ENCODE assay signal across 13 cellular contexts in the genomic region with DNA sequence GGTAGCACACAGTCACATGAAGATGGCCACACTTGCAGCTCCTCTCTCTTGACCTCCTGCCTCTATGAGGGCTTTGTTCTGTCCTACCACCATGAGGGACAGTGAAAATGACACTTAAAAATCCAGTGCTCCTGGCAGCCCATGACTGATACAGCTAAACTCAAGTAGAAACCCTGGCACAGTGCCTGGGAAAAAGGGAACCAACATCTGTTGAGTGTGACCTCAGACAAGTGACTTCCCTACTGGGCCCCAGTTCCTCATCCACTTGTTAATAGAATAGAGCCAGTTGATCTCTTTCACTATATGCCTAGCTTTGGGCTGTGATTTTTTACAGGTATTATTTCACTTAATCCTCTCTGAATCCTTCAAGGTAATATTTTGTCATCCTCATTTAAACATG. TPM values are rescaled to one million over a fixed set of nuclear protein-coding genes. Genes with fewer than 3 reads are reported as not detected.
DNase-seq lines count a peak whose midpoint lies in the region; ATAC-seq, FAIRE-seq and TF ChIP-seq lines count a peak whose summit lies in the region.
"Had no signal": no experiment of that assay in that cellular context is flagged by ENCODE, and none has a peak within 500 bp of the region (broad histone marks: within the 10 kb centered on the region; RNA-seq: fewer than 3 reads in every experiment).

No MANE protein-coding gene starts in this region.

- no peak for TF ChIP-seq POLR2A in right lobe of liver (IDR thresholded peaks at IDR 0.05)
- no peak for TF ChIP-seq POLR2A in HepG2 (IDR thresholded peaks at IDR 0.05; ENCODE audit: insufficient read depth in 1 of 2, low read depth in 2 of 2, low read length in 2 of 2)

- FAIRE-seq in HepG2 (lab: Jason Lieb, UNC), result no peak
- FAIRE-seq: colon, H54 had no signal

- H3K4me2 ChIP-seq in HepG2 (ENCODE audit: low read depth, low read length), result no peak overlapping the region

- no peaks in the 10 kb centered on the region for H3K79me2 ChIP-seq in HepG2 (ENCODE audit: insufficient read depth, low read length)

- TF ChIP-seq EP300 in HepG2 (IDR thresholded peaks at IDR 0.05; ENCODE audit: low read depth in 2 of 2, low read length in 2 of 2) (no peak), HepG2 (CRISPR knock-in tag; IDR thresholded peaks at IDR 0.05; ENCODE audit: borderline replicate concordance) (no peak)

- no peaks in the 10 kb centered on the region for H4K20me1 ChIP-seq in HepG2 (ENCODE audit: insufficient read depth, low read length)

- TF ChIP-seq CTCF in right lobe of liver (IDR thresholded peaks at IDR 0.05) (no peak), HepG2 (CRISPR knock-in tag; IDR thresholded peaks at IDR 0.05) (no peak)

- no peak overlapping the region for H3K9ac ChIP-seq in HepG2 (ENCODE audit: insufficient read depth, low read depth, low read length)

- POLR2A ChIA-PET in HepG2 (lab: Yijun Ruan, JAX), result no interaction called here

- H3K27me3 ChIP-seq in right lobe of liver, result no peaks in the 10 kb centered on the region
- H3K27me3 ChIP-seq in HepG2 (ENCODE audit: control insufficient read depth in 1 of 2, insufficient read depth in 2 of 2, low read length in 2 of 2), result no peaks in the 10 kb centered on the region
- no peaks in the 10 kb centered on the region for H3K27me3 ChIP-seq in SJCRH30
- H3K27me3 ChIP-seq: SJSA1 had no signal

- no peak overlapping the region for H3K27ac ChIP-seq in right lobe of liver
- no peak overlapping the region for H3K27ac ChIP-seq in HepG2 (ENCODE audit: extremely low read length, insufficient read depth, low read length)
- H3K27ac ChIP-seq in SJCRH30, result no peak overlapping the region
- H3K27ac ChIP-seq: SJSA1 had no signal

- CTCF ChIA-PET in HepG2 (lab: Yijun Ruan, JAX; ENCODE audit: low intra/inter-chr PET ratio, low total read pairs), result no interaction called here

- TF ChIP-seq RAD21 in HepG2 (CRISPR knock-in tag; IDR thresholded peaks at IDR 0.05), result no peak

- H3K9me3 ChIP-seq in right lobe of liver, result no peaks in the 10 kb centered on the region
- no peaks in the 10 kb centered on the region for H3K9me3 ChIP-seq in HepG2 (ENCODE audit: low read length)
- no peaks in the 10 kb centered on the region for H3K9me3 ChIP-seq in SJCRH30 (replicated peaks)
- H3K9me3 ChIP-seq: SJSA1 had no signal

- ATAC-seq in right lobe of liver, result peak; percentile 61 to 82 (median 69)
- no peak for ATAC-seq in HepG2
- peak; percentile 42 for ATAC-seq in left lobe of liver
- ATAC-seq in HG02798 (IDR thresholded peaks at IDR 0.05; ENCODE audit: poor library complexity, unreplicated experiment), result no peak

- no peak overlapping the region for H2AFZ ChIP-seq in HepG2 (ENCODE audit: low read length)

- H3K4me1 ChIP-seq in right lobe of liver (no peaks in the 10 kb centered on the region), HepG2 (ENCODE audit: insufficient read depth, low read length) (no peaks in the 10 kb centered on the region), SJCRH30 (peaks cover 7% of the 10 kb centered on the region)
- H3K4me1 ChIP-seq: SJSA1 had no signal

- in situ Hi-C loops in HepG2 (cut with HindIII; ENCODE audit: extremely low pct_ligation_motif_present, low pct_unique_long_range_greater_than_20kb), result no loop called here

- H3K4me3 ChIP-seq in right lobe of liver (no peak overlapping the region), HepG2 (replicated peaks in 1 of 3; ENCODE audit: insufficient read depth in 1 of 3, low read depth in 2 of 3, low read length in 3 of 3) (no peak overlapping the region), SJCRH30 (no peak overlapping the region)
- H3K4me3 ChIP-seq: SJSA1 had no signal

- BruUV-seq in HepG2 (replicated peaks; lab: Mats Ljungman, UMichigan), result no TSS peak

- H3K36me3 ChIP-seq in right lobe of liver (no peaks in the 10 kb centered on the region), HepG2 (replicated peaks in 1 of 2; ENCODE audit: control insufficient read depth in 1 of 2, insufficient read depth in 2 of 2, low read length in 2 of 2) (no peaks in the 10 kb centered on the region), SJCRH30 (no peaks in the 10 kb centered on the region)
- H3K36me3 ChIP-seq: SJSA1 had no signal

- intact Hi-C loops in right lobe of liver (cut with DNase I), result no loop called here
- intact Hi-C loops in HepG2 (cut with micrococcal nuclease; ENCODE audit: unreplicated experiment), result no loop called here

- peak in 2 of 3 donors; percentile 36 to 60 for DNase-seq in right lobe of liver
- DNase-seq in HepG2 (ENCODE audit: low spot score), result no peak
- DNase-seq in SJCRH30, result peak; percentile 66 to 80
- peak; percentile 48 for DNase-seq in left lobe of liver (ENCODE audit: low spot score)
- no peak for DNase-seq in HCEC 1CT
- DNase-seq in activated CD4-positive, alpha-beta T cell treated with anti-CD3 and anti-CD28 coated beads, Interleukin-2, amount 50 U/mL, for 48 hours, result no peak
- DNase-seq in NCI-H146 treated with DMSO at 0.1 percent for 48 hours (lab: John Stamatoyannopoulos, UW; ENCODE audit: unreplicated experiment), result no peak
- DNase-seq: ACHN; activated T-cell treated with anti-CD3 and anti-CD28 coated beads, Interleukin-2, amount 50 U/mL, for 48 hours had no signal

TF ChIP-seq in HepG2, 621 proteins besides CTCF, POLR2A, EP300 and RAD21:
- TF ChIP-seq SMAD3 (CRISPR knock-in tag; IDR thresholded peaks at IDR 0.05) (no peak), NFIC (IDR thresholded peaks at IDR 0.05; ENCODE audit: low read length) (no peak), MXD4 (CRISPR knock-in tag; IDR thresholded peaks at IDR 0.05) (no peak), MIXL1 (CRISPR knock-in tag; IDR thresholded peaks at IDR 0.05) (no peak), PAF1 (CRISPR knock-in tag; IDR thresholded peaks at IDR 0.05) (no peak), ZBTB38 (CRISPR knock-in tag; IDR thresholded peaks at IDR 0.05) (no peak), RFX3 (CRISPR knock-in tag; IDR thresholded peaks at IDR 0.05) (no peak), SIX1 (CRISPR knock-in tag; IDR thresholded peaks at IDR 0.05; ENCODE audit: borderline replicate concordance) (no peak), ZNF552 (CRISPR knock-in tag; IDR thresholded peaks at IDR 0.05; ENCODE audit: borderline replicate concordance) (no peak), ZNF484 (CRISPR knock-in tag; IDR thresholded peaks at IDR 0.05; ENCODE audit: borderline replicate concordance, low read depth) (no peak), TCF7L2 (IDR thresholded peaks at IDR 0.05; ENCODE audit: low read depth, low read length) (no peak)
- TF ChIP-seq, protein P1, sequence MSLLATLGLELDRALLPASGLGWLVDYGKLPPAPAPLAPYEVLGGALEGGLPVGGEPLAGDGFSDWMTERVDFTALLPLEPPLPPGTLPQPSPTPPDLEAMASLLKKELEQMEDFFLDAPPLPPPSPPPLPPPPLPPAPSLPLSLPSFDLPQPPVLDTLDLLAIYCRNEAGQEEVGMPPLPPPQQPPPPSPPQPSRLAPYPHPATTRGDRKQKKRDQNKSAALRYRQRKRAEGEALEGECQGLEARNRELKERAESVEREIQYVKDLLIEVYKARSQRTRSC (CRISPR knock-in tag; IDR thresholded peaks at IDR 0.05; ENCODE audit: low read depth), result no peak
- TF ChIP-seq, protein P2, sequence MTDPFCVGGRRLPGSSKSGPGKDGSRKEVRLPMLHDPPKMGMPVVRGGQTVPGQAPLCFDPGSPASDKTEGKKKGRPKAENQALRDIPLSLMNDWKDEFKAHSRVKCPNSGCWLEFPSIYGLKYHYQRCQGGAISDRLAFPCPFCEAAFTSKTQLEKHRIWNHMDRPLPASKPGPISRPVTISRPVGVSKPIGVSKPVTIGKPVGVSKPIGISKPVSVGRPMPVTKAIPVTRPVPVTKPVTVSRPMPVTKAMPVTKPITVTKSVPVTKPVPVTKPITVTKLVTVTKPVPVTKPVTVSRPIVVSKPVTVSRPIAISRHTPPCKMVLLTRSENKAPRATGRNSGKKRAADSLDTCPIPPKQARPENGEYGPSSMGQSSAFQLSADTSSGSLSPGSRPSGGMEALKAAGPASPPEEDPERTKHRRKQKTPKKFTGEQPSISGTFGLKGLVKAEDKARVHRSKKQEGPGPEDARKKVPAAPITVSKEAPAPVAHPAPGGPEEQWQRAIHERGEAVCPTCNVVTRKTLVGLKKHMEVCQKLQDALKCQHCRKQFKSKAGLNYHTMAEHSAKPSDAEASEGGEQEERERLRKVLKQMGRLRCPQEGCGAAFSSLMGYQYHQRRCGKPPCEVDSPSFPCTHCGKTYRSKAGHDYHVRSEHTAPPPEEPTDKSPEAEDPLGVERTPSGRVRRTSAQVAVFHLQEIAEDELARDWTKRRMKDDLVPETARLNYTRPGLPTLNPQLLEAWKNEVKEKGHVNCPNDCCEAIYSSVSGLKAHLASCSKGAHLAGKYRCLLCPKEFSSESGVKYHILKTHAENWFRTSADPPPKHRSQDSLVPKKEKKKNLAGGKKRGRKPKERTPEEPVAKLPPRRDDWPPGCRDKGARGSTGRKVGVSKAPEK (CRISPR knock-in tag; IDR thresholded peaks at IDR 0.05; ENCODE audit: borderline replicate concordance), result no peak

RNA-seq across cellular contexts. Expression of a gene that starts 4.8 kb away (rescaled TPM):
- total RNA-seq in right lobe of liver, result under 1 TPM in 1 of 6 experiments, not detected in 5; 0.10 TPM
- not detected in 2 replicates for total RNA-seq in HepG2 (2016; rRNA removed; fragmentation: Illumina TruSeq; extraction: Trizol)
- total RNA-seq in HepG2 (2016; cell fraction: cytosol; rRNA removed; fragmentation: Illumina TruSeq; extraction: Trizol; ENCODE audit: low read depth), result not detected in 2 replicates
- not detected in 2 replicates for total RNA-seq in HepG2 (2016; cell fraction: insoluble cytoplasmic fraction; rRNA removed; fragmentation: Illumina TruSeq; extraction: Trizol)
- total RNA-seq in HepG2 (2016; cell fraction: membrane; rRNA removed; fragmentation: Illumina TruSeq; extraction: Trizol), result not detected in 2 replicates
- total RNA-seq in HepG2 (2016; cell fraction: nucleus; rRNA removed; fragmentation: Illumina TruSeq; extraction: Trizol), result not detected in 2 replicates
- 0.09 TPM in 1 of 2 replicates, not detected in the other for polyA plus RNA-seq in HepG2 (2011; rRNA removed)
- polyA plus RNA-seq in HepG2 (2011; cell fraction: cytosol; rRNA removed), result 0.01 and 0.08 TPM in 2 replicates
- polyA plus RNA-seq in HepG2 (2011; cell fraction: nucleus; rRNA removed), result 0.05 TPM in 1 of 2 replicates, not detected in the other
- 0.07 and 0.08 TPM in 2 replicates for polyA plus RNA-seq in HepG2 (2012)
- not detected in 2 replicates for polyA plus RNA-seq in HepG2 (2016; cell fraction: cytosol; fragmentation: Illumina TruSeq; extraction: Trizol; ENCODE audit: low read depth)
- polyA plus RNA-seq in HepG2 (2016; cell fraction: insoluble cytoplasmic fraction; fragmentation: Illumina TruSeq; extraction: Trizol; ENCODE audit: low read depth), result not detected in 2 replicates
- polyA plus RNA-seq in HepG2 (2016; cell fraction: membrane; fragmentation: Illumina TruSeq; extraction: Trizol; ENCODE audit: low read depth), result not detected in 2 replicates
- not detected in 2 replicates for polyA plus RNA-seq in HepG2 (2016; cell fraction: nucleus; fragmentation: Illumina TruSeq; extraction: Trizol; ENCODE audit: insufficient read depth, low read depth)
- 0.08 TPM in 1 of 2 replicates, not detected in the other for polyA minus RNA-seq in HepG2 (2011; rRNA and poly(A)+ RNA removed; ENCODE audit: low replicate concordance)
- polyA minus RNA-seq in HepG2 (2011; cell fraction: cytosol; rRNA and poly(A)+ RNA removed), result not detected in 2 replicates
- 0.25 and 0.26 TPM in 2 replicates for polyA minus RNA-seq in HepG2 (2011; cell fraction: nucleus; rRNA and poly(A)+ RNA removed)
- total RNA-seq in SJCRH30 (2014; rRNA removed; shearing (Covaris generic)), result not detected in 2 replicates
- not detected for total RNA-seq in left lobe of liver
- total RNA-seq: SJSA1 had no signal

Comparison
In these comparisons a context has a peak if more than half of its experiments do, and no peak if none do; other contexts are left out.
1. ATAC-seq: peak in right lobe of liver (4 of 4) and left lobe of liver (single experiment); none in HepG2 (single experiment) and HG02798 (single experiment).
2. DNase-seq: peak in right lobe of liver (2 of 3), SJCRH30 (2 of 2) and left lobe of liver (single experiment); none in HepG2 (single experiment), HCEC 1CT (single experiment), activated CD4-positive, alpha-beta T cell treated with anti-CD3 and anti-CD28 coated beads, Interleukin-2, amount 50 U/mL, for 48 hours (0 of 2) and NCI-H146 treated with DMSO at 0.1 percent for 48 hours (single experiment).